15 cellular contexts compared by ENCODE assay signal in genomic region chr20:38050691-38051090, GRCh38. TPM values are rescaled to one million over a fixed set of nuclear protein-coding genes. Genes with fewer than 3 reads are reported as not detected.
A peak's percentile ranks its signal among the peaks of the same experiment; 100 is the strongest.
DNase-seq lines count a peak whose midpoint lies in the region; ATAC-seq, FAIRE-seq and TF ChIP-seq lines count a peak whose summit lies in the region.
"Had no signal": no experiment of that assay in that cellular context is flagged by ENCODE, and none has a peak within 500 bp of the region (broad histone marks: within the 10 kb centered on the region; RNA-seq: fewer than 3 reads in every experiment).

No MANE protein-coding gene starts in this region.

- no peak overlapping the region for H3K9ac ChIP-seq in kidney (ENCODE audit: low read length in 2 of 2)
- H3K9ac ChIP-seq: BLaER1 had no signal

- H3K4me3 ChIP-seq in ACC112 (ENCODE audit: low read depth, low read length): peak overlapping the region; percentile 20; the same call in 1 of the 2 replicates
- no peak overlapping the region for H3K4me3 ChIP-seq in hepatocyte
- H3K4me3 ChIP-seq in kidney (ENCODE audit: low read length in 2 of 2): no peak overlapping the region
- H3K4me3 ChIP-seq: BLaER1, right lobe of liver had no signal

- no peaks in the 10 kb centered on the region for H3K9me2 ChIP-seq in hepatocyte (replicated peaks; ENCODE audit: insufficient read depth)

- peak overlapping the region; percentile 14 for H3K4me3 Mint-ChIP-seq in activated naive CD8-positive, alpha-beta T cell
- H3K4me3 Mint-ChIP-seq: H9, nephron, T-cell had no signal

- peak overlapping the region; percentile 67 for H3K27ac ChIP-seq in ACC112 (ENCODE audit: low read depth, low read length)
- H3K27ac ChIP-seq in hepatocyte: peak overlapping the region; percentile 17
- H3K27ac ChIP-seq in kidney (ENCODE audit: low read depth in 2 of 2, low read length in 2 of 2): no peak overlapping the region
- H3K27ac ChIP-seq: BLaER1 had no signal

- peaks cover 13% of the 10 kb centered on the region for H3K36me3 Mint-ChIP-seq in activated naive CD8-positive, alpha-beta T cell

- H3K4me1 ChIP-seq in ACC112 (ENCODE audit: control insufficient read depth, insufficient read depth, low read length, unreplicated experiment) (peaks cover 31% of the 10 kb centered on the region), hepatocyte (ENCODE audit: insufficient read depth) (no peaks in the 10 kb centered on the region), kidney (ENCODE audit: control insufficient read depth in 1 of 2, insufficient read depth in 1 of 2, low read depth in 1 of 2, low read length in 2 of 2) (peaks cover 0 to 3% of the 10 kb centered on the region in 2 donors)
- H3K4me1 ChIP-seq: BLaER1 had no signal

- intact Hi-C loops in kidney (cut with DNase I): no loop called here

- H3K27ac Mint-ChIP-seq in activated naive CD8-positive, alpha-beta T cell: peak overlapping the region; percentile 83
- H3K27ac Mint-ChIP-seq: H9 had no signal

- no peak overlapping the region for H2AFZ ChIP-seq in ACC112 (ENCODE audit: low read length, unreplicated experiment)
- no peak overlapping the region for H2AFZ ChIP-seq in hepatocyte

- peak; percentile 33 for DNase-seq in GM03348 (ENCODE audit: low spot score)
- DNase-seq in hepatocyte (ENCODE audit: low spot score): no peak
- DNase-seq in NCI-H446 (lab: John Stamatoyannopoulos, UW): no peak
- no peak for DNase-seq in kidney
- no peak for DNase-seq in SHP77 (lab: John Stamatoyannopoulos, UW)
- DNase-seq: effector CD4-positive, alpha-beta T cell; H9; right lobe of liver; T-cell had no signal

- H3K79me2 ChIP-seq in ACC112 (ENCODE audit: control insufficient read depth, insufficient read depth, low read length, unreplicated experiment) (peaks cover 58% of the 10 kb centered on the region), hepatocyte (peaks cover 93% of the 10 kb centered on the region)

- H3K36me3 ChIP-seq in ACC112 (ENCODE audit: insufficient read depth, low read length): peaks cover 12% of the 10 kb centered on the region; the same call in 1 of the 2 replicates
- no peaks in the 10 kb centered on the region for H3K36me3 ChIP-seq in hepatocyte (replicated peaks; ENCODE audit: insufficient read depth, low read depth)
- peaks cover 15 to 16% of the 10 kb centered on the region in 2 donors for H3K36me3 ChIP-seq in kidney (ENCODE audit: control insufficient read depth in 1 of 2, insufficient read depth in 2 of 2, low read length in 2 of 2)

- no peaks in the 10 kb centered on the region for H3K27me3 ChIP-seq in ACC112 (ENCODE audit: insufficient read depth, low read length)
- H3K27me3 ChIP-seq in hepatocyte: no peaks in the 10 kb centered on the region
- H3K27me3 ChIP-seq: BLaER1, right lobe of liver had no signal

- 89% methylated on average over 1 of the region's 1 CpG for WGBS in hepatocyte (ENCODE audit: low lambda C conversion rate, missing lambda C conversion rate)

- ATAC-seq in GM18505 (IDR thresholded peaks at IDR 0.05; ENCODE audit: unreplicated experiment): no peak
- ATAC-seq: T-cell had no signal

- no peaks in the 10 kb centered on the region for H3K9me3 Mint-ChIP-seq in activated naive CD8-positive, alpha-beta T cell (ENCODE audit: low read depth)
- H3K9me3 Mint-ChIP-seq: H9, nephron, T-cell had no signal

- no peak for FAIRE-seq in kidney (lab: Jason Lieb, UNC)
- FAIRE-seq: G401.6 had no signal

- peaks cover 55% of the 10 kb centered on the region for H3K4me1 Mint-ChIP-seq in activated naive CD8-positive, alpha-beta T cell (ENCODE audit: low read depth)

- peaks cover 29% of the 10 kb centered on the region for H4K20me1 ChIP-seq in hepatocyte (ENCODE audit: insufficient read depth, poor library complexity, severe bottlenecking)

- H3K27me3 Mint-ChIP-seq in activated naive CD8-positive, alpha-beta T cell: no peaks in the 10 kb centered on the region
- H3K27me3 Mint-ChIP-seq: T-cell had no signal

- H3K9me3 ChIP-seq in hepatocyte (ENCODE audit: low read depth) (no peaks in the 10 kb centered on the region), kidney (ENCODE audit: control insufficient read depth in 1 of 2, low read length in 2 of 2) (no peaks in the 10 kb centered on the region)
- H3K9me3 ChIP-seq: BLaER1, right lobe of liver had no signal

- TF ChIP-seq CTCF in hepatocyte (IDR thresholded peaks at IDR 0.05; ENCODE audit: poor library complexity) (no peak), kidney (IDR thresholded peaks at IDR 0.05; ENCODE audit: borderline replicate concordance, extremely low read depth, insufficient read depth) (no peak)

- no peak for TF ChIP-seq POLR2A in GM18505 (IDR thresholded peaks at IDR 0.05; ENCODE audit: borderline replicate concordance, extremely low read depth, insufficient read depth, insufficient read length)

- no peak overlapping the region for H3K4me2 ChIP-seq in hepatocyte
- H3K4me2 ChIP-seq: BLaER1 had no signal

RNA-seq across cellular contexts. Expression of gene RPRD1B, which starts 17.1 kb away (rescaled TPM):
- total RNA-seq in hepatocyte (26.8 and 28.0 TPM in 2 replicates), kidney (34.4 TPM)
- polyA plus RNA-seq in hepatocyte (16.5 and 18.5 TPM in 2 replicates), kidney (ENCODE audit: insufficient read depth, low read depth, low replicate concordance) (13.4 TPM)

RNA-seq across cellular contexts. Expression of gene TTI1, which starts 17.4 kb away (rescaled TPM):
- 15.1 and 15.7 TPM in 2 replicates for total RNA-seq in hepatocyte
- polyA plus RNA-seq in hepatocyte: 12.6 and 15.1 TPM in 2 replicates
- total RNA-seq in kidney: 19.5 TPM
- 8.6 TPM for polyA plus RNA-seq in kidney (ENCODE audit: insufficient read depth, low read depth, low replicate concordance)

Comparison
In these comparisons a context has a peak if more than half of its experiments do, and no peak if none do; other contexts are left out.
1. H3K27ac ChIP-seq: peak in ACC112 (single experiment) and hepatocyte (single experiment); none in kidney (0 of 2).